In genomic region chr17:19407601-19408380, GRCh38 we compare ENCODE assay signal across 27 cellular contexts. TPM values are rescaled to one million over a fixed set of nuclear protein-coding genes. Genes with fewer than 3 reads are reported as not detected.
"Had no signal": no experiment of that assay in that cellular context is flagged by ENCODE, and none has a peak within 500 bp of the region (broad histone marks: within the 10 kb centered on the region; RNA-seq: fewer than 3 reads in every experiment).

No MANE protein-coding gene starts in this region.

- H3K9me3 Mint-ChIP-seq: dendritic cell treated with granulocyte-macrophage colony-stimulating factor and Interleukin-4, amounts not matched to agents 40 ng/mL and 50 ng/mL, for 4 days; effector memory CD8-positive, alpha-beta T cell; natural killer cell had no signal

- H3K4me1 ChIP-seq: gastrocnemius medialis, pancreas had no signal

- H3K4me1 Mint-ChIP-seq: neural crest cell; stimulated activated naive B cell treated with anti-CD40 and anti-IgM and Interleukin-4, amounts not matched to agents 10 μg/mL and 1 μg/mL and 100 μg/mL, for 72 hours; stimulated activated naive CD8-positive, alpha-beta T cell treated with anti-CD3 and anti-CD28 coated beads, Interleukin-15, amount 100 ng/mL, for 72 hours had no signal

- H3K36me3 Mint-ChIP-seq: mesothelial cell of epicardium; natural killer cell; stimulated activated naive B cell treated with anti-CD40 and anti-IgM and Interleukin-4, amounts not matched to agents 10 μg/mL and 1 μg/mL and 100 μg/mL, for 72 hours had no signal

- H3K4me3 ChIP-seq: esophagus muscularis mucosa, gastrocnemius medialis, pancreas, spleen, uterus had no signal

- H3K36me3 ChIP-seq: esophagus muscularis mucosa, gastrocnemius medialis, pancreas, spleen, uterus had no signal

- H3K9me3 ChIP-seq: esophagus muscularis mucosa, gastrocnemius medialis, pancreas, spleen, uterus had no signal

- H3K27ac ChIP-seq: epithelial cell of prostate, esophagus muscularis mucosa, gastrocnemius medialis, pancreas, spleen, uterus had no signal

- H3K4me3 Mint-ChIP-seq: dendritic cell treated with granulocyte-macrophage colony-stimulating factor and Interleukin-4, amounts not matched to agents 40 ng/mL and 50 ng/mL, for 4 days; effector memory CD8-positive, alpha-beta T cell; mesothelial cell of epicardium; natural killer cell; neural crest cell; stimulated activated naive B cell treated with anti-CD40 and anti-IgM and Interleukin-4, amounts not matched to agents 10 μg/mL and 1 μg/mL and 100 μg/mL, for 72 hours; stimulated activated naive CD8-positive, alpha-beta T cell treated with anti-CD3 and anti-CD28 coated beads, Interleukin-15, amount 100 ng/mL, for 72 hours had no signal

- H3K27ac Mint-ChIP-seq: dendritic cell treated with granulocyte-macrophage colony-stimulating factor and Interleukin-4, amounts not matched to agents 40 ng/mL and 50 ng/mL, for 4 days; effector memory CD8-positive, alpha-beta T cell; mesothelial cell of epicardium; natural killer cell; progenitor cell of endocrine pancreas; stimulated activated naive B cell treated with anti-CD40 and anti-IgM and Interleukin-4, amounts not matched to agents 10 μg/mL and 1 μg/mL and 100 μg/mL, for 72 hours; stimulated activated naive CD8-positive, alpha-beta T cell treated with anti-CD3 and anti-CD28 coated beads, Interleukin-15, amount 100 ng/mL, for 72 hours had no signal

- FAIRE-seq: colon, pancreas had no signal

- ATAC-seq: effector memory CD8-positive, alpha-beta T cell; gastrocnemius medialis; left lobe of liver; natural killer cell; pancreas; right cardiac atrium; stimulated activated naive B cell treated with anti-CD40 and anti-IgM and Interleukin-4, amounts not matched to agents 10 μg/mL and 1 μg/mL and 100 μg/mL, for 72 hours; stimulated activated naive CD8-positive, alpha-beta T cell treated with anti-CD3 and anti-CD28 coated beads, Interleukin-15, amount 100 ng/mL, for 72 hours had no signal

- DNase-seq: cerebellar nuclear complex; effector memory CD8-positive, alpha-beta T cell; gastrocnemius medialis; glutamatergic neuron; hippocampal formation; mammary epithelial cell; natural killer cell; nucleus accumbens; pancreas; right cardiac atrium; spleen; stimulated activated CD4-positive, alpha-beta T cell treated with anti-CD3 and anti-CD28 coated beads, Interleukin-15, amount 100 ng/mL, for 24 hours; stimulated activated CD4-positive, alpha-beta T cell treated with anti-CD3 and anti-CD28 coated beads, Interleukin-1b, Interleukin-23, amount 100 ng/mL, for 48 hours; stimulated activated CD4-positive, alpha-beta T cell treated with anti-CD3 and anti-CD28 coated beads, Interleukin-4, amount 100 ng/mL, for 24 hours; stimulated activated naive B cell treated with anti-CD40 and anti-IgM and Interleukin-4, amounts not matched to agents 10 μg/mL and 1 μg/mL and 100 μg/mL, for 72 hours; stimulated activated naive CD8-positive, alpha-beta T cell treated with anti-CD3 and anti-CD28 coated beads, Interleukin-15, amount 100 ng/mL, for 72 hours; substantia nigra; trophoblast cell; uterus had no signal

- H3K27me3 ChIP-seq: esophagus muscularis mucosa, gastrocnemius medialis, pancreas, uterus had no signal

RNA-seq across cellular contexts. Expression of gene RNF112, which starts 3.2 kb away (rescaled TPM):
- total RNA-seq: mammary epithelial cell had no signal
- polyA plus RNA-seq: mammary epithelial cell had no signal

RNA-seq across cellular contexts. Expression of gene MFAP4, which starts 20.8 kb away (rescaled TPM):
- total RNA-seq: natural killer cell had no signal
- polyA plus RNA-seq: mammary epithelial cell had no signal
